Comparison of ENCODE assay signal across 8 cellular contexts in genomic region chr21:29634410-29634809, GRCh38.
"Had no signal": no experiment of that assay in that cellular context is flagged by ENCODE, and none has a peak within 500 bp of the region (broad histone marks: within the 10 kb centered on the region; RNA-seq: fewer than 3 reads in every experiment).

No MANE protein-coding gene starts in this region.

- H3K4me3 ChIP-seq: GM12878 had no signal

- DNase-seq: GDM1, GF-D8 had no signal

- FAIRE-seq: G401.6, GM12878, GM12891, GM12892, GM18507, GM19239 had no signal

- ATAC-seq: GM12878 had no signal
